In genomic region chr4:186722856-186723206, GRCh38 we compare ENCODE assay signal across 9 cellular contexts. TPM values are rescaled to one million over a fixed set of nuclear protein-coding genes. Genes with fewer than 3 reads are reported as not detected.
A peak's percentile ranks its signal among the peaks of the same experiment; 100 is the strongest.
DNase-seq lines count a peak whose midpoint lies in the region; ATAC-seq and TF ChIP-seq lines count a peak whose summit lies in the region.
"Had no signal": no experiment of that assay in that cellular context is flagged by ENCODE, and none has a peak within 500 bp of the region (broad histone marks: within the 10 kb centered on the region; RNA-seq: fewer than 3 reads in every experiment).

No MANE protein-coding gene starts in this region.

- ATAC-seq in IMR-90 (ENCODE audit: low read depth): no peak
- ATAC-seq in naive thymus-derived CD4-positive, alpha-beta T cell: no peak
- ATAC-seq in HG03280 (IDR thresholded peaks at IDR 0.05; ENCODE audit: unreplicated experiment): no peak

- H4K5ac ChIP-seq in IMR-90 (ENCODE audit: low read depth, low read length): no peak overlapping the region

- H2BK120ac ChIP-seq in IMR-90 (ENCODE audit: low read depth, low read length): 0 out of 2 replicates have a peak overlapping the region, but pooled peaks have one; percentile 37

- H3K9me3 ChIP-seq in IMR-90 (ENCODE audit: control insufficient read depth, insufficient read depth, low read length) (peaks cover 4% of the 10 kb centered on the region; the same call in 1 of the 2 replicates), endocrine pancreas (ENCODE audit: control insufficient read depth, low read length) (no peaks in the 10 kb centered on the region)
- peaks cover 0 to 5% (median 0%) of the 10 kb centered on the region in 3 experiments for H3K9me3 ChIP-seq in naive thymus-derived CD4-positive, alpha-beta T cell (ENCODE audit: control insufficient read depth in 2 of 3, low read length in 3 of 3)

- H3K4me3 Mint-ChIP-seq in naive thymus-derived CD4-positive, alpha-beta T cell: peak overlapping the region; percentile 25 to 74 (median 50)

- dilution Hi-C loops in IMR-90 (cut with HindIII; ENCODE audit: low sequenced_read_pairs, unreplicated experiment): no loop called here

- H3K14ac ChIP-seq in IMR-90 (replicated peaks; ENCODE audit: low read depth, low read length): peak overlapping the region; percentile 75; the same call in 1 of the 2 replicates

- peaks cover 0 to 17% of the 10 kb centered on the region in 2 experiments; a peak in 3 of 4 replicates for H3K79me1 ChIP-seq in IMR-90 (ENCODE audit: low read depth in 1 of 2, low read length in 2 of 2)

- H2BK20ac ChIP-seq in IMR-90 (ENCODE audit: low read depth, low read length): no peak overlapping the region; the same call in 1 of the 2 replicates

- peak overlapping the region; percentile 84 for H2AFZ ChIP-seq in IMR-90 (replicated peaks; ENCODE audit: low read length, poor library complexity)

- intact Hi-C loops in IMR-90 (cut with micrococcal nuclease): loop anchor here (1.0 to 10.0 kb wide), 5 partner anchors 116 to 1182 kb away; no protein-coding TSS in a partner anchor
- intact Hi-C loops in naive thymus-derived CD4-positive, alpha-beta T cell (cut with micrococcal nuclease): no loop called here

- peak overlapping the region; percentile 76 for H2AK9ac ChIP-seq in IMR-90 (replicated peaks; ENCODE audit: low read depth, low read length, poor library complexity)

- peak overlapping the region; percentile 36 for H3K18ac ChIP-seq in IMR-90 (ENCODE audit: low read depth, low read length)

- no peak overlapping the region for H2BK15ac ChIP-seq in IMR-90 (ENCODE audit: low read depth, low read length)

- H3K36me3 Mint-ChIP-seq in naive thymus-derived CD4-positive, alpha-beta T cell: peaks cover 0 to 6% (median 0%) of the 10 kb centered on the region in 5 donors

- H3K27me3 Mint-ChIP-seq in naive thymus-derived CD4-positive, alpha-beta T cell: peaks cover 27 to 54% (median 51%) of the 10 kb centered on the region in 5 donors

- peak overlapping the region in 1 of 2 experiments; percentile 12; a peak in 1 of 4 replicates for H4K8ac ChIP-seq in IMR-90 (ENCODE audit: low read depth in 2 of 2, low read length in 2 of 2)

- H3K4me3 ChIP-seq in AG09309 (ENCODE audit: control insufficient read depth, low read depth, low read length): peak overlapping the region; percentile 97
- peak overlapping the region; percentile 89 for H3K4me3 ChIP-seq in IMR-90 (ENCODE audit: insufficient read depth, low read depth, low read length)
- H3K4me3 ChIP-seq in endocrine pancreas (ENCODE audit: control insufficient read depth, insufficient read depth, low read length): peak overlapping the region; percentile 80
- H3K4me3 ChIP-seq in naive thymus-derived CD4-positive, alpha-beta T cell (ENCODE audit: low read length): no peak overlapping the region

- no peak for TF ChIP-seq POLR2A in IMR-90 (IDR thresholded peaks at IDR 0.05; ENCODE audit: low read depth, low read length)

- H3K36me3 ChIP-seq in IMR-90 (ENCODE audit: control insufficient read depth, insufficient read depth, low read length) (peaks cover 10% of the 10 kb centered on the region), endocrine pancreas (ENCODE audit: control insufficient read depth, insufficient read depth, low read length) (no peaks in the 10 kb centered on the region)
- no peaks in the 10 kb centered on the region for H3K36me3 ChIP-seq in naive thymus-derived CD4-positive, alpha-beta T cell (ENCODE audit: control insufficient read depth in 2 of 3, insufficient read depth in 3 of 3, low read length in 3 of 3)

- H3K4me1 Mint-ChIP-seq in naive thymus-derived CD4-positive, alpha-beta T cell: peaks cover 3 to 30% (median 27%) of the 10 kb centered on the region in 7 donors

- 3% methylated on average over 5 of the region's 7 CpGs; no CpG with 5 or more reads in 1 of the 2 experiments for WGBS in IMR-90 (ENCODE audit: extremely low coverage in 2 of 2, insufficient read length in 1 of 2), 2 experiments

- peak overlapping the region; percentile 6; the same call in 1 of the 2 replicates for H3K23ac ChIP-seq in IMR-90 (ENCODE audit: low read depth, low read length)

- in situ Hi-C loops in IMR-90 (cut with MboI; ENCODE audit: low sequenced_read_pairs): loop anchor here (10.0 kb wide), 1 partner anchor 882 kb away; no protein-coding TSS in a partner anchor

- H3K4me2 ChIP-seq in IMR-90 (ENCODE audit: low read depth, low read length): peak overlapping the region; percentile 94

- 0 out of 2 replicates have a peak, but pooled peaks cover 6% of the 10 kb centered on the region for H3K9me1 ChIP-seq in IMR-90 (ENCODE audit: insufficient read depth, low read length)

- no peak overlapping the region for H2AK5ac ChIP-seq in IMR-90 (ENCODE audit: low read depth, low read length)

- CTCF ChIA-PET in IMR-90 (lab: Yijun Ruan, JAX): interaction anchor here (0.6 kb wide), 1 partner anchor 86 kb away, joined by 4 read pairs; no protein-coding TSS in a partner anchor
- CTCF ChIA-PET in naive thymus-derived CD4-positive, alpha-beta T cell (lab: Charles Lee): no interaction called here

- peak overlapping the region in 1 of 9 donors; percentile 23 for H3K27ac Mint-ChIP-seq in naive thymus-derived CD4-positive, alpha-beta T cell

- H3K4me1 ChIP-seq in IMR-90 (ENCODE audit: control insufficient read depth, insufficient read depth, low read length): peaks cover 2% of the 10 kb centered on the region; the same call in 1 of the 2 replicates
- H3K4me1 ChIP-seq in endocrine pancreas (ENCODE audit: control insufficient read depth, insufficient read depth, low read length): no peaks in the 10 kb centered on the region
- H3K4me1 ChIP-seq in naive thymus-derived CD4-positive, alpha-beta T cell (ENCODE audit: control insufficient read depth in 2 of 2, insufficient read depth in 2 of 2, low read length in 2 of 2): no peaks in the 10 kb centered on the region

- TF ChIP-seq CTCF in AG09309 (IDR thresholded peaks at IDR 0.05; ENCODE audit: control insufficient read depth, insufficient read depth, low read depth, low read length, missing control alignments): no peak
- TF ChIP-seq CTCF in IMR-90 (conservative IDR thresholded peaks at IDR 0.05; ENCODE audit: low read depth, low read length): no peak

- peak overlapping the region; percentile 86 for H3K9ac ChIP-seq in IMR-90 (ENCODE audit: low read depth, low read length)
- H3K9ac ChIP-seq in endocrine pancreas (ENCODE audit: control insufficient read depth, insufficient read depth, low read length): peak overlapping the region; percentile 71

- H2BK5ac ChIP-seq in IMR-90 (ENCODE audit: low read depth, low read length, poor library complexity, severe bottlenecking): peak overlapping the region; percentile 90

- H3K9me3 Mint-ChIP-seq in naive thymus-derived CD4-positive, alpha-beta T cell: peaks cover 0 to 13% (median 5%) of the 10 kb centered on the region in 11 donors

- POLR2A ChIA-PET in IMR-90 (lab: Charles Lee; ENCODE audit: unreplicated experiment): no interaction called here
- POLR2A ChIA-PET in naive thymus-derived CD4-positive, alpha-beta T cell (lab: Charles Lee): no interaction called here

- H3K27me3 ChIP-seq in IMR-90 (ENCODE audit: control insufficient read depth, insufficient read depth, low read length): no peaks in the 10 kb centered on the region
- H3K27me3 ChIP-seq in endocrine pancreas (ENCODE audit: control insufficient read depth, insufficient read depth, low read length): no peaks in the 10 kb centered on the region
- H3K27me3 ChIP-seq in naive thymus-derived CD4-positive, alpha-beta T cell (ENCODE audit: control insufficient read depth in 2 of 2, insufficient read depth in 2 of 2, low read length in 2 of 2): peaks cover 0 to 4% of the 10 kb centered on the region in 2 donors

- peak overlapping the region; percentile 91 for H3K27ac ChIP-seq in IMR-90 (ENCODE audit: insufficient read depth, low read length)
- no peak overlapping the region for H3K27ac ChIP-seq in naive thymus-derived CD4-positive, alpha-beta T cell (ENCODE audit: low read depth, low read length)

- no peak for DNase-seq in AG09309 (ENCODE audit: low read depth)
- DNase-seq in IMR-90: no peak
- no peak for DNase-seq in naive thymus-derived CD4-positive, alpha-beta T cell
- DNase-seq in amygdala (lab: John Stamatoyannopoulos, UW): no peak
- no peak for DNase-seq in NCI-H1048 (lab: John Stamatoyannopoulos, UW)
- DNase-seq in hypothalamus (lab: John Stamatoyannopoulos, UW): no peak
- DNase-seq: activated naive CD4-positive, alpha-beta T cell treated with anti-CD3 and anti-CD28 coated beads, Interleukin-2, amount 50 U/mL, for 16 hours had no signal

- peaks cover 60% of the 10 kb centered on the region for H4K20me1 ChIP-seq in IMR-90 (ENCODE audit: insufficient read depth, low read length)

- TF ChIP-seq RAD21 in IMR-90 (IDR thresholded peaks at IDR 0.05; ENCODE audit: low read length): no peak

- H4K91ac ChIP-seq in IMR-90 (ENCODE audit: insufficient read depth, low read depth, low read length): peak overlapping the region; percentile 6; the same call in 1 of the 2 replicates

- peak overlapping the region; percentile 83 for H3K56ac ChIP-seq in IMR-90 (ENCODE audit: extremely low read depth, insufficient read depth, low read length)

- peak overlapping the region; percentile 62 for H3K4ac ChIP-seq in IMR-90 (ENCODE audit: low read depth, low read length)

- BruUV-seq in IMR-90 (replicated peaks; lab: Mats Ljungman, UMichigan): no TSS peak

TF ChIP-seq in IMR-90, 13 proteins besides CTCF, POLR2A, EP300 and RAD21 (continues in another document):
- TF ChIP-seq MAZ (IDR thresholded peaks at IDR 0.05; ENCODE audit: borderline replicate concordance, low read depth, low read length): no peak
- no peak for TF ChIP-seq RCOR1 (IDR thresholded peaks at IDR 0.05; ENCODE audit: insufficient replicate concordance, low read length)
- TF ChIP-seq MAFK (IDR thresholded peaks at IDR 0.05; ENCODE audit: low read depth, low read length): no peak
- TF ChIP-seq NFE2L2 (IDR thresholded peaks at IDR 0.05; ENCODE audit: low read depth, low read length): no peak
- TF ChIP-seq BHLHE40 (IDR thresholded peaks at IDR 0.05; ENCODE audit: low read depth, low read length): no peak
- TF ChIP-seq CHD1 (IDR thresholded peaks at IDR 0.05; ENCODE audit: low read depth, low read length): no peak
- TF ChIP-seq MXI1 (IDR thresholded peaks at IDR 0.05; ENCODE audit: borderline replicate concordance, low read depth, low read length): no peak
- TF ChIP-seq USF2 (IDR thresholded peaks at IDR 0.05; ENCODE audit: low read depth, low read length): no peak

RNA-seq across cellular contexts. Expression of gene FAT1, which starts 0.8 kb away (rescaled TPM):
- total RNA-seq in IMR-90 (2012; rRNA removed): 464 and 519 TPM in 2 replicates
- 156 and 171 TPM in 2 replicates for polyA plus RNA-seq in IMR-90 (2012; rRNA removed)
- 126 and 202 TPM in 2 replicates for polyA plus RNA-seq in IMR-90 (2012; cell fraction: cytosol; rRNA removed)
- polyA plus RNA-seq in IMR-90 (2012; cell fraction: nucleus; rRNA removed; ENCODE audit: low replicate concordance): 206 and 325 TPM in 2 replicates
- total RNA-seq in naive thymus-derived CD4-positive, alpha-beta T cell: under 1 TPM in 1 of 5 experiments, not detected in 4; 0.05 TPM
- polyA plus RNA-seq in naive thymus-derived CD4-positive, alpha-beta T cell: not detected

Comparison
In these comparisons a context has a peak if more than half of its experiments do, and no peak if none do; other contexts are left out.
1. RNA of gene FAT1, which starts 0.8 kb away (total RNA-seq): 464 to 519 TPM in IMR-90; 0.05 TPM in naive thymus-derived CD4-positive, alpha-beta T cell; every median in the first group is over 100 times any median in the second.